9 cellular contexts compared by ENCODE assay signal in genomic region chr6:63307581-63308246, GRCh38. TPM values are rescaled to one million over a fixed set of nuclear protein-coding genes. Genes with fewer than 3 reads are reported as not detected.
DNase-seq lines count a peak whose midpoint lies in the region; ATAC-seq, FAIRE-seq and TF ChIP-seq lines count a peak whose summit lies in the region.
"Had no signal": no experiment of that assay in that cellular context is flagged by ENCODE, and none has a peak within 500 bp of the region (broad histone marks: within the 10 kb centered on the region; RNA-seq: fewer than 3 reads in every experiment).

No MANE protein-coding gene starts in this region.

- no peak for TF ChIP-seq POLR2A in ovary (IDR thresholded peaks at IDR 0.05)

- H3K9me3 ChIP-seq in cardiac muscle cell (ENCODE audit: low read depth), result no peaks in the 10 kb centered on the region
- no peaks in the 10 kb centered on the region for H3K9me3 ChIP-seq in HEK293 (ENCODE audit: control insufficient read depth, insufficient read depth, low read depth, low read length)
- H3K9me3 ChIP-seq in ovary, result no peaks in the 10 kb centered on the region

- H3K4me3 ChIP-seq in cardiac muscle cell (no peak overlapping the region), HEK293 (ENCODE audit: low read depth, low read length) (no peak overlapping the region), kidney epithelial cell (ENCODE audit: low read depth, low read length) (no peak overlapping the region), ovary (no peak overlapping the region)

- H3K36me3 ChIP-seq in cardiac muscle cell (no peaks in the 10 kb centered on the region), HEK293 (ENCODE audit: control insufficient read depth in 2 of 2, insufficient read depth in 1 of 2, low read length in 2 of 2) (no peaks in the 10 kb centered on the region), kidney epithelial cell (ENCODE audit: control insufficient read depth, insufficient read depth, low read length) (no peaks in the 10 kb centered on the region), ovary (no peaks in the 10 kb centered on the region)

- 61 to 67% (median 64%) methylated on average over 3 of the region's 3 CpGs for WGBS in ovary, 3 donors

- ATAC-seq in Right ventricle myocardium inferior, result no peak

- H3K27me3 ChIP-seq in cardiac muscle cell (no peaks in the 10 kb centered on the region), kidney epithelial cell (ENCODE audit: control insufficient read depth, insufficient read depth, low read length) (no peaks in the 10 kb centered on the region), ovary (no peaks in the 10 kb centered on the region)

- CTCF ChIA-PET in HEK293 (lab: Yijun Ruan, JAX), result interaction anchor here (0.6 to 2.2 kb wide), 12 partner anchors 9 to 819 kb away, joined by 3 to 22 read pairs (median 6); partner anchors contain the start of gene LGSN

- TF ChIP-seq CTCF in cardiac muscle cell (IDR thresholded peaks at IDR 0.05; ENCODE audit: low read depth, low read length) (peak; percentile 58), HEK293 (tag by site-specific recombination; IDR thresholded peaks at IDR 0.05) (no peak), kidney epithelial cell (IDR thresholded peaks at IDR 0.05; ENCODE audit: insufficient read depth, low read length, poor library complexity, severe bottlenecking) (peak; percentile 68), ovary (IDR thresholded peaks at IDR 0.05) (no peak)

- POLR2A ChIA-PET in HEK293 (lab: Yijun Ruan, JAX), result no interaction called here

- intact Hi-C loops in Right ventricle myocardium inferior (cut with DNase I), result loop anchor here (5.0 kb wide), 1 partner anchor 455 kb away; no protein-coding TSS in a partner anchor
- intact Hi-C loops in ovary (cut with DNase I), result no loop called here

- DNase-seq in cardiac muscle cell (ENCODE audit: low read depth in 1 of 2, low spot score in 1 of 2), result peak; percentile 55 to 67
- DNase-seq in Right ventricle myocardium inferior (ENCODE audit: missing footprints), result no peak
- peak; percentile 34 for DNase-seq in LoVo (ENCODE audit: low spot score)
- DNase-seq in kidney epithelial cell (ENCODE audit: low read depth), result no peak
- DNase-seq in ovary, result no peak
- no peak for DNase-seq in putamen (ENCODE audit: low spot score)

- H3K4me1 ChIP-seq in cardiac muscle cell (ENCODE audit: low read depth) (peaks cover 2% of the 10 kb centered on the region), HEK293 (ENCODE audit: control insufficient read depth, insufficient read depth, low read length) (no peaks in the 10 kb centered on the region), ovary (ENCODE audit: insufficient read depth) (no peaks in the 10 kb centered on the region)

- FAIRE-seq in TTC549 (lab: Jason Lieb, UNC), result peak; percentile 26

- no peak for TF ChIP-seq EP300 in ovary (IDR thresholded peaks at IDR 0.05)

- no peak overlapping the region for H3K27ac ChIP-seq in cardiac muscle cell
- H3K27ac ChIP-seq in HEK293 (ENCODE audit: extremely low read depth, low read depth, low read length), result no peak overlapping the region
- no peak overlapping the region for H3K27ac ChIP-seq in ovary

TF ChIP-seq in HEK293, 187 proteins besides CTCF, POLR2A, EP300 and RAD21:
- TF ChIP-seq ZNF558 (tag by site-specific recombination; IDR thresholded peaks at IDR 0.05), result no peak
- peak; percentile 57 for TF ChIP-seq ZNF654 (tag by site-specific recombination; IDR thresholded peaks at IDR 0.05; ENCODE audit: low read depth)

RNA-seq across cellular contexts. Expression of gene LGSN, which starts 12.1 kb away (rescaled TPM):
- total RNA-seq in cardiac muscle cell, result not detected in 2 replicates
- polyA plus RNA-seq in cardiac muscle cell, result not detected in 2 replicates
- total RNA-seq in Right ventricle myocardium inferior, result not detected
- not detected in 2 replicates for total RNA-seq in kidney epithelial cell
- total RNA-seq in ovary, result under 1 TPM in 1 of 7 donors, not detected in 6; 0.08 TPM
- polyA plus RNA-seq in ovary, result not detected
- total RNA-seq: glomerular endothelial cell had no signal

Comparison
In these comparisons a context has a peak if more than half of its experiments do, and no peak if none do; other contexts are left out.
1. DNase-seq: peak in cardiac muscle cell (2 of 2) and LoVo (single experiment); none in Right ventricle myocardium inferior (single experiment), kidney epithelial cell (single experiment), ovary (0 of 5) and putamen (single experiment).
2. CTCF ChIP-seq: peak in cardiac muscle cell (single experiment) and kidney epithelial cell (single experiment); none in HEK293 (single experiment) and ovary (0 of 3).